ENCODE assay signal across 7 cellular contexts in genomic region chr15:92091155-92091734, GRCh38.
DNase-seq lines count a peak whose midpoint lies in the region; ATAC-seq lines count a peak whose summit lies in the region.

No MANE protein-coding gene starts in this region.

- DNase-seq in ELF-1 (ENCODE audit: low read depth, low spot score) (peak; percentile 90), KBM-7 (peak; percentile 38), iPS-NIHi11 (ENCODE audit: low spot score) (peak; percentile 78), sciatic nerve (ENCODE audit: low spot score) (no peak)
- peak; percentile 35 for DNase-seq in activated naive CD8-positive, alpha-beta T cell treated with anti-CD3 and anti-CD28 coated beads, Interleukin-2, amount 50 U/mL, for 24 hours

- no peak for ATAC-seq in activated naive CD8-positive, alpha-beta T cell treated with anti-CD3 and anti-CD28 coated beads, Interleukin-2, amount 50 U/mL, for 24 hours
- ATAC-seq in HG03520 (IDR thresholded peaks at IDR 0.05; ENCODE audit: unreplicated experiment) (no peak), sciatic nerve (no peak), HG03457 (IDR thresholded peaks at IDR 0.05; ENCODE audit: unreplicated experiment) (no peak)

- H3K36me3 Mint-ChIP-seq in activated naive CD8-positive, alpha-beta T cell treated with anti-CD3 and anti-CD28 coated beads, Interleukin-2, amount 50 U/mL, for 24 hours (ENCODE audit: low read depth), result no peaks in the 10 kb centered on the region

- in situ Hi-C loops in KBM-7 (cut with MboI; ENCODE audit: low pct_unique_long_range_greater_than_20kb, low sequenced_read_pairs), result loop anchor here (25.0 kb wide), 1 partner anchor 779 kb away; no protein-coding TSS in a partner anchor

- peaks cover 14% of the 10 kb centered on the region for H3K4me1 Mint-ChIP-seq in activated naive CD8-positive, alpha-beta T cell treated with anti-CD3 and anti-CD28 coated beads, Interleukin-2, amount 50 U/mL, for 24 hours

- intact Hi-C loops in sciatic nerve (cut with DNase I), result no loop called here

- H3K4me3 Mint-ChIP-seq in activated naive CD8-positive, alpha-beta T cell treated with anti-CD3 and anti-CD28 coated beads, Interleukin-2, amount 50 U/mL, for 24 hours, result no peak overlapping the region

- H3K9me3 Mint-ChIP-seq in activated naive CD8-positive, alpha-beta T cell treated with anti-CD3 and anti-CD28 coated beads, Interleukin-2, amount 50 U/mL, for 24 hours, result no peaks in the 10 kb centered on the region

- no peaks in the 10 kb centered on the region for H3K27me3 Mint-ChIP-seq in activated naive CD8-positive, alpha-beta T cell treated with anti-CD3 and anti-CD28 coated beads, Interleukin-2, amount 50 U/mL, for 24 hours

- no peak overlapping the region for H3K27ac Mint-ChIP-seq in activated naive CD8-positive, alpha-beta T cell treated with anti-CD3 and anti-CD28 coated beads, Interleukin-2, amount 50 U/mL, for 24 hours
